Comparison of ENCODE assay signal across 15 cellular contexts in genomic region chr17:32801193-32801592, GRCh38.
"Had no signal": no experiment of that assay in that cellular context is flagged by ENCODE, and none has a peak within 500 bp of the region (broad histone marks: within the 10 kb centered on the region; RNA-seq: fewer than 3 reads in every experiment).

No MANE protein-coding gene starts in this region.

- H3K9me3 ChIP-seq: heart left ventricle, mucosa of descending colon, prostate gland, right lobe of liver, spleen, testis had no signal

- H3K27me3 ChIP-seq: heart left ventricle, right lobe of liver, spleen, testis had no signal

- DNase-seq: dermis blood vessel endothelial cell; endodermal cell; erythroblast; hippocampal formation; mucosa of descending colon; naive thymus-derived CD8-positive, alpha-beta T cell; right lobe of liver; spleen; stimulated activated CD4-positive, alpha-beta T cell treated with anti-CD3 and anti-CD28 coated beads, Interleukin-15, amount 100 ng/mL, for 24 hours; stimulated activated CD4-positive, alpha-beta T cell treated with anti-CD3 and anti-CD28 coated beads, Interleukin-1b, Interleukin-23, amount 100 ng/mL, for 48 hours; stimulated activated CD4-positive, alpha-beta T cell treated with anti-CD3 and anti-CD28 coated beads, Interleukin-4, amount 100 ng/mL, for 24 hours; testis; trophoblast cell had no signal

- H3K36me3 ChIP-seq: heart left ventricle, prostate gland, right lobe of liver, spleen had no signal

- H3K4me3 ChIP-seq: mucosa of descending colon, prostate gland, right lobe of liver, spleen, testis had no signal

- H3K27ac ChIP-seq: prostate gland, right lobe of liver, spleen, testis had no signal

- H3K4me1 ChIP-seq: prostate gland, right lobe of liver, spleen, testis had no signal
